ENCODE assay signal across 1 cellular context in the genomic region with DNA sequence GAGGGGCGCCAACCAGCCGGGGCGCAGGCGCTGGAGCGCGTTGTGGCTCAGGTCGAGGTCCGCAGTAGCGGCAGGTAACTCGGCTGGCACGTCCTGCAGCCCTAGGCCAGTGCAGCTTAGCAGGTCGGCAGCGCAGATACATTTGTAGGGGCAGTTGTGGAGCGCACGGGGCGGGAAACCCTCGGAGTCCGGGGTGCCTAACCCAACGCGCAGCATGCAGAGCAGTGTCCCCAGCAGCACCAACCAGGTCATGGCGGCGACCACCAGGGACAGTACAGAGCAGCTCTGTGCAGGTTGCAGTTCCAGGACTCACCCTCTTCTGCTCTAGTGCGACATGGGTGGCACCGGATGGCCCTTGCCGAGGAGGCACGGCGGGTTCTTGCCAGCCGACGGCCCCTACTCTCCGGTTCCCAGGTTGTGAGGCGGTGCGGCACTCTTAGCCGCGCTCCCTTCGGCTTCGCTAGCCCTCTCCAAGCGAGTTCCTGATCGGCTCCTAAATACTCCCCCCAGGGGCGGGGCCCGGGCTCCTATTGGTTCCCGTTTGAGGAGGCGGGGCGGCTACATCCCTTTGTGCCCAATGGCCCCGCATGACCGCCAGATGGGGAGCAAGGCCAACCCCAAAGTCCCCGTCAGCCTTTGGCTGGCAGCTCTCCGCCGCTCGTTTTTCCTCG.
TF ChIP-seq lines count a peak whose summit lies in the region.

Gene AMIGO3, minus strand, starts transcription at position 471 of the 671 bp plus-strand sequence. Its CDS starts 219 bp downstream, at position 252.

TF ChIP-seq in GM12878, 131 proteins besides CTCF, POLR2A, EP300 and RAD21 (continued from another document and continues in another):
- TF ChIP-seq, protein P1, sequence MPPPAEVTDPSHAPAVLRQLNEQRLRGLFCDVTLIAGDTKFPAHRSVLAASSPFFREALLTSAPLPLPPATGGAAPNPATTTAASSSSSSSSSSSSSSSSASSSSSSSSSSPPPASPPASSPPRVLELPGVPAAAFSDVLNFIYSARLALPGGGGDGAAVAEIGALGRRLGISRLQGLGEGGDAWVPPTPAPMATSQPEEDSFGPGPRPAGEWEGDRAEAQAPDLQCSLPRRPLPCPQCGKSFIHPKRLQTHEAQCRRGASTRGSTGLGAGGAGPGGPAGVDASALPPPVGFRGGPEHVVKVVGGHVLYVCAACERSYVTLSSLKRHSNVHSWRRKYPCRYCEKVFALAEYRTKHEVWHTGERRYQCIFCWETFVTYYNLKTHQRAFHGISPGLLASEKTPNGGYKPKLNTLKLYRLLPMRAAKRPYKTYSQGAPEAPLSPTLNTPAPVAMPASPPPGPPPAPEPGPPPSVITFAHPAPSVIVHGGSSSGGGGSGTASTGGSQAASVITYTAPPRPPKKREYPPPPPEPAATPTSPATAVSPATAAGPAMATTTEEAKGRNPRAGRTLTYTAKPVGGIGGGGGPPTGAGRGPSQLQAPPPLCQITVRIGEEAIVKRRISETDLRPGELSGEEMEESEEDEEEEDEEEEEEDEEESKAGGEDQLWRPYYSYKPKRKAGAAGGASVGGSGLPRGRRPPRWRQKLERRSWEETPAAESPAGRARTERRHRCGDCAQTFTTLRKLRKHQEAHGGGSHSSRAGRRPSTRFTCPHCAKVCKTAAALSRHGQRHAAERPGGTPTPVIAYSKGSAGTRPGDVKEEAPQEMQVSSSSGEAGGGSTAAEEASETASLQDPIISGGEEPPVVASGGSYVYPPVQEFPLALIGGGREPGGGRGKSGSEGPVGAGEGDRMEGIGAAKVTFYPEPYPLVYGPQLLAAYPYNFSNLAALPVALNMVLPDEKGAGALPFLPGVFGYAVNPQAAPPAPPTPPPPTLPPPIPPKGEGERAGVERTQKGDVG (CRISPR knock-in tag; IDR thresholded peaks at IDR 0.05): no peak
- TF ChIP-seq, protein P2, sequence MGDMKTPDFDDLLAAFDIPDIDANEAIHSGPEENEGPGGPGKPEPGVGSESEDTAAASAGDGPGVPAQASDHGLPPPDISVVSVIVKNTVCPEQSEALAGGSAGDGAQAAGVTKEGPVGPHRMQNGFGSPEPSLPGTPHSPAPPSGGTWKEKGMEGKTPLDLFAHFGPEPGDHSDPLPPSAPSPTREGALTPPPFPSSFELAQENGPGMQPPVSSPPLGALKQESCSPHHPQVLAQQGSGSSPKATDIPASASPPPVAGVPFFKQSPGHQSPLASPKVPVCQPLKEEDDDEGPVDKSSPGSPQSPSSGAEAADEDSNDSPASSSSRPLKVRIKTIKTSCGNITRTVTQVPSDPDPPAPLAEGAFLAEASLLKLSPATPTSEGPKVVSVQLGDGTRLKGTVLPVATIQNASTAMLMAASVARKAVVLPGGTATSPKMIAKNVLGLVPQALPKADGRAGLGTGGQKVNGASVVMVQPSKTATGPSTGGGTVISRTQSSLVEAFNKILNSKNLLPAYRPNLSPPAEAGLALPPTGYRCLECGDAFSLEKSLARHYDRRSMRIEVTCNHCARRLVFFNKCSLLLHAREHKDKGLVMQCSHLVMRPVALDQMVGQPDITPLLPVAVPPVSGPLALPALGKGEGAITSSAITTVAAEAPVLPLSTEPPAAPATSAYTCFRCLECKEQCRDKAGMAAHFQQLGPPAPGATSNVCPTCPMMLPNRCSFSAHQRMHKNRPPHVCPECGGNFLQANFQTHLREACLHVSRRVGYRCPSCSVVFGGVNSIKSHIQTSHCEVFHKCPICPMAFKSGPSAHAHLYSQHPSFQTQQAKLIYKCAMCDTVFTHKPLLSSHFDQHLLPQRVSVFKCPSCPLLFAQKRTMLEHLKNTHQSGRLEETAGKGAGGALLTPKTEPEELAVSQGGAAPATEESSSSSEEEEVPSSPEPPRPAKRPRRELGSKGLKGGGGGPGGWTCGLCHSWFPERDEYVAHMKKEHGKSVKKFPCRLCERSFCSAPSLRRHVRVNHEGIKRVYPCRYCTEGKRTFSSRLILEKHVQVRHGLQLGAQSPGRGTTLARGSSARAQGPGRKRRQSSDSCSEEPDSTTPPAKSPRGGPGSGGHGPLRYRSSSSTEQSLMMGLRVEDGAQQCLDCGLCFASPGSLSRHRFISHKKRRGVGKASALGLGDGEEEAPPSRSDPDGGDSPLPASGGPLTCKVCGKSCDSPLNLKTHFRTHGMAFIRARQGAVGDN (IDR thresholded peaks at IDR 0.05): peak; percentile 63; the same call in 1 of the 2 replicates
- TF ChIP-seq MTA3 (IDR thresholded peaks at IDR 0.05; ENCODE audit: borderline replicate concordance, low read length) (peak; percentile 92; the same call in 1 of the 2 replicates), CBX5 (IDR thresholded peaks at IDR 0.05; ENCODE audit: low read depth) (no peak), HSF1 (IDR thresholded peaks at IDR 0.05; ENCODE audit: low read depth, low read length) (no peak), TBL1XR1 (IDR thresholded peaks at IDR 0.05; ENCODE audit: low read depth, low read length) (no peak), CEBPB (IDR thresholded peaks at IDR 0.05; ENCODE audit: borderline replicate concordance in 1 of 2, low read depth in 2 of 2, low read length in 2 of 2) (no peak), USF2 (IDR thresholded peaks at IDR 0.05; ENCODE audit: borderline replicate concordance, low read depth, low read length) (no peak), SPI1 (IDR thresholded peaks at IDR 0.05; ENCODE audit: borderline replicate concordance, insufficient read depth, low read depth, low read length) (no peak), SMARCA5 (IDR thresholded peaks at IDR 0.05) (peak; percentile 15; the same call in 1 of the 2 replicates), JUNB (IDR thresholded peaks at IDR 0.05) (no peak), IKZF1 (conservative IDR thresholded peaks at IDR 0.05) (peak; percentile 56; the same call in 1 of the 2 replicates), ATF7 (IDR thresholded peaks at IDR 0.05; ENCODE audit: low read depth) (no peak), NBN (IDR thresholded peaks at IDR 0.05) (peak; percentile 68), BMI1 (IDR thresholded peaks at IDR 0.05; ENCODE audit: borderline replicate concordance) (no peak), SMC3 (IDR thresholded peaks at IDR 0.05; ENCODE audit: borderline replicate concordance, low read length) (no peak), BCL11A (IDR thresholded peaks at IDR 0.05; ENCODE audit: low read depth, low read length) (no peak), SP1 (IDR thresholded peaks at IDR 0.05; ENCODE audit: low read depth, low read length) (peak; percentile 65), BCLAF1 (IDR thresholded peaks at IDR 0.05) (no peak), HDAC6 (IDR thresholded peaks at IDR 0.05; ENCODE audit: unreplicated experiment) (peak; percentile 67), RUNX3 (IDR thresholded peaks at IDR 0.05; ENCODE audit: low read length) (peak; percentile 1; the same call in 1 of the 2 replicates), NFYA (IDR thresholded peaks at IDR 0.05; ENCODE audit: borderline replicate concordance, low read depth, low read length) (no peak), IRF5 (IDR thresholded peaks at IDR 0.05; ENCODE audit: borderline replicate concordance) (no peak), RCOR1 (conservative IDR thresholded peaks at IDR 0.05; ENCODE audit: low read depth, low read length) (no peak), CHD1 (IDR thresholded peaks at IDR 0.05; ENCODE audit: low read depth, low read length) (no peak)
- TF ChIP-seq, protein P3, sequence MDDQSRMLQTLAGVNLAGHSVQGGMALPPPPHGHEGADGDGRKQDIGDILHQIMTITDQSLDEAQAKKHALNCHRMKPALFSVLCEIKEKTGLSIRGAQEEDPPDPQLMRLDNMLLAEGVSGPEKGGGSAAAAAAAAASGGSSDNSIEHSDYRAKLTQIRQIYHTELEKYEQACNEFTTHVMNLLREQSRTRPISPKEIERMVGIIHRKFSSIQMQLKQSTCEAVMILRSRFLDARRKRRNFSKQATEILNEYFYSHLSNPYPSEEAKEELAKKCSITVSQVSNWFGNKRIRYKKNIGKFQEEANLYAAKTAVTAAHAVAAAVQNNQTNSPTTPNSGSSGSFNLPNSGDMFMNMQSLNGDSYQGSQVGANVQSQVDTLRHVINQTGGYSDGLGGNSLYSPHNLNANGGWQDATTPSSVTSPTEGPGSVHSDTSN (IDR thresholded peaks at IDR 0.05; ENCODE audit: insufficient replicate concordance, low read depth, low read length): no peak
- TF ChIP-seq, protein P4, sequence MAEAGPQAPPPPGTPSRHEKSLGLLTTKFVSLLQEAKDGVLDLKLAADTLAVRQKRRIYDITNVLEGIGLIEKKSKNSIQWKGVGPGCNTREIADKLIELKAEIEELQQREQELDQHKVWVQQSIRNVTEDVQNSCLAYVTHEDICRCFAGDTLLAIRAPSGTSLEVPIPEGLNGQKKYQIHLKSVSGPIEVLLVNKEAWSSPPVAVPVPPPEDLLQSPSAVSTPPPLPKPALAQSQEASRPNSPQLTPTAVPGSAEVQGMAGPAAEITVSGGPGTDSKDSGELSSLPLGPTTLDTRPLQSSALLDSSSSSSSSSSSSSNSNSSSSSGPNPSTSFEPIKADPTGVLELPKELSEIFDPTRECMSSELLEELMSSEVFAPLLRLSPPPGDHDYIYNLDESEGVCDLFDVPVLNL (IDR thresholded peaks at IDR 0.05; ENCODE audit: low read depth, low read length): peak; percentile 52; the same call in 1 of the 2 replicates
- TF ChIP-seq, protein P5, sequence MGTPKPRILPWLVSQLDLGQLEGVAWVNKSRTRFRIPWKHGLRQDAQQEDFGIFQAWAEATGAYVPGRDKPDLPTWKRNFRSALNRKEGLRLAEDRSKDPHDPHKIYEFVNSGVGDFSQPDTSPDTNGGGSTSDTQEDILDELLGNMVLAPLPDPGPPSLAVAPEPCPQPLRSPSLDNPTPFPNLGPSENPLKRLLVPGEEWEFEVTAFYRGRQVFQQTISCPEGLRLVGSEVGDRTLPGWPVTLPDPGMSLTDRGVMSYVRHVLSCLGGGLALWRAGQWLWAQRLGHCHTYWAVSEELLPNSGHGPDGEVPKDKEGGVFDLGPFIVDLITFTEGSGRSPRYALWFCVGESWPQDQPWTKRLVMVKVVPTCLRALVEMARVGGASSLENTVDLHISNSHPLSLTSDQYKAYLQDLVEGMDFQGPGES (IDR thresholded peaks at IDR 0.05): no peak
- TF ChIP-seq, protein P6, sequence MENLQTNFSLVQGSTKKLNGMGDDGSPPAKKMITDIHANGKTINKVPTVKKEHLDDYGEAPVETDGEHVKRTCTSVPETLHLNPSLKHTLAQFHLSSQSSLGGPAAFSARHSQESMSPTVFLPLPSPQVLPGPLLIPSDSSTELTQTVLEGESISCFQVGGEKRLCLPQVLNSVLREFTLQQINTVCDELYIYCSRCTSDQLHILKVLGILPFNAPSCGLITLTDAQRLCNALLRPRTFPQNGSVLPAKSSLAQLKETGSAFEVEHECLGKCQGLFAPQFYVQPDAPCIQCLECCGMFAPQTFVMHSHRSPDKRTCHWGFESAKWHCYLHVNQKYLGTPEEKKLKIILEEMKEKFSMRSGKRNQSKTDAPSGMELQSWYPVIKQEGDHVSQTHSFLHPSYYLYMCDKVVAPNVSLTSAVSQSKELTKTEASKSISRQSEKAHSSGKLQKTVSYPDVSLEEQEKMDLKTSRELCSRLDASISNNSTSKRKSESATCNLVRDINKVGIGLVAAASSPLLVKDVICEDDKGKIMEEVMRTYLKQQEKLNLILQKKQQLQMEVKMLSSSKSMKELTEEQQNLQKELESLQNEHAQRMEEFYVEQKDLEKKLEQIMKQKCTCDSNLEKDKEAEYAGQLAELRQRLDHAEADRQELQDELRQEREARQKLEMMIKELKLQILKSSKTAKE (IDR thresholded peaks at IDR 0.05; ENCODE audit: low read depth, poor library complexity, severe bottlenecking): no peak
